Comparison of ENCODE assay signal across 16 cellular contexts in genomic region chr12:51013441-51013840, GRCh38.
"Had no signal": no experiment of that assay in that cellular context is flagged by ENCODE, and none has a peak within 500 bp of the region (broad histone marks: within the 10 kb centered on the region; RNA-seq: fewer than 3 reads in every experiment).

No MANE protein-coding gene starts in this region.

- H3K27me3 Mint-ChIP-seq: stimulated activated naive CD8-positive, alpha-beta T cell treated with anti-CD3 and anti-CD28 coated beads, Interleukin-15, amount 100 ng/mL, for 72 hours had no signal

- H3K9ac ChIP-seq: neural progenitor cell had no signal

- H3K4me3 Mint-ChIP-seq: activated CD8-positive, alpha-beta T cell treated with anti-CD3 and anti-CD28 coated beads, Interleukin-2, amount 10 ng/mL, durations not matched to agents 7 days and 5 days; neural progenitor cell; stimulated activated naive CD8-positive, alpha-beta T cell treated with anti-CD3 and anti-CD28 coated beads, Interleukin-15, amount 100 ng/mL, for 72 hours; T-helper 2 cell treated with Interferon-gamma antibody and Interleukin-4, amounts not matched to agents 5 μg/mL and 100 μg/mL, for 36 hours had no signal

- ATAC-seq: activated CD8-positive, alpha-beta T cell treated with anti-CD3 and anti-CD28 coated beads, Interleukin-2, amount 10 ng/mL, durations not matched to agents 7 days and 5 days; activated naive CD4-positive, alpha-beta T cell treated with anti-CD3 and anti-CD28 coated beads, Interleukin-2, amount 50 U/mL, for 72 hours; foreskin keratinocyte; stimulated activated naive CD8-positive, alpha-beta T cell treated with anti-CD3 and anti-CD28 coated beads, Interleukin-15, amount 100 ng/mL, for 72 hours had no signal

- H2AFZ ChIP-seq: neural progenitor cell had no signal

- DNase-seq: activated CD4-positive, alpha-beta T cell treated with anti-CD3 and anti-CD28 coated beads for 1 hour; activated CD8-positive, alpha-beta memory T cell treated with anti-CD3 and anti-CD28 coated beads, Interleukin-2, amount 50 U/mL, for 48 hours; activated CD8-positive, alpha-beta T cell treated with anti-CD3 and anti-CD28 coated beads, Interleukin-2, amount 10 ng/mL, durations not matched to agents 7 days and 5 days; anterior cingulate cortex; dorsolateral prefrontal cortex; heart left ventricle; left ventricle myocardium inferior; pancreas; retina; stimulated activated CD4-positive, alpha-beta T cell treated with anti-CD3 and anti-CD28 coated beads, Interleukin-4, amount 100 ng/mL, for 4 hours; stimulated activated naive CD8-positive, alpha-beta T cell treated with anti-CD3 and anti-CD28 coated beads, Interleukin-15, amount 100 ng/mL, for 72 hours; testis had no signal

- H3K4me3 ChIP-seq: dorsolateral prefrontal cortex, heart left ventricle, left ventricle myocardium inferior, neural progenitor cell, pancreas, testis had no signal

- H3K4me1 ChIP-seq: foreskin keratinocyte had no signal

- H3K9me3 ChIP-seq: heart left ventricle, left ventricle myocardium inferior, pancreas, testis had no signal

- H3K36me3 ChIP-seq: neural progenitor cell had no signal

- H3K4me2 ChIP-seq: neural progenitor cell had no signal

- H3K9me3 Mint-ChIP-seq: activated naive CD4-positive, alpha-beta T cell treated with anti-CD3 and anti-CD28 coated beads, Interleukin-2, amount 50 U/mL, for 72 hours; neural progenitor cell; stimulated activated naive CD8-positive, alpha-beta T cell treated with anti-CD3 and anti-CD28 coated beads, Interleukin-15, amount 100 ng/mL, for 72 hours; T-helper 2 cell treated with Interferon-gamma antibody and Interleukin-4, amounts not matched to agents 5 μg/mL and 100 μg/mL, for 36 hours had no signal

- H3K27me3 ChIP-seq: dorsolateral prefrontal cortex, foreskin keratinocyte, heart left ventricle, neural progenitor cell, pancreas, testis had no signal

- H3K27ac Mint-ChIP-seq: activated CD8-positive, alpha-beta T cell treated with anti-CD3 and anti-CD28 coated beads, Interleukin-2, amount 10 ng/mL, durations not matched to agents 7 days and 5 days; activated naive CD4-positive, alpha-beta T cell treated with anti-CD3 and anti-CD28 coated beads, Interleukin-2, amount 50 U/mL, for 72 hours; neural progenitor cell; stimulated activated naive CD8-positive, alpha-beta T cell treated with anti-CD3 and anti-CD28 coated beads, Interleukin-15, amount 100 ng/mL, for 72 hours; T-helper 2 cell treated with Interferon-gamma antibody and Interleukin-4, amounts not matched to agents 5 μg/mL and 100 μg/mL, for 36 hours had no signal

- H3K27ac ChIP-seq: foreskin keratinocyte, left ventricle myocardium inferior, pancreas, testis had no signal
